Comparison of ENCODE assay signal across 14 cellular contexts in genomic region chr2:128644745-128645256, GRCh38.
DNase-seq lines count a peak whose midpoint lies in the region; ATAC-seq and TF ChIP-seq lines count a peak whose summit lies in the region.
"Had no signal": no experiment of that assay in that cellular context is flagged by ENCODE, and none has a peak within 500 bp of the region (broad histone marks: within the 10 kb centered on the region; RNA-seq: fewer than 3 reads in every experiment).

No MANE protein-coding gene starts in this region.

- TF ChIP-seq CTCF in AG04450 (IDR thresholded peaks at IDR 0.05; ENCODE audit: low read depth, low read length) (peak; percentile 17), HEK293 (tag by site-specific recombination; IDR thresholded peaks at IDR 0.05) (no peak), brain microvascular endothelial cell (IDR thresholded peaks at IDR 0.05; ENCODE audit: low read depth, low read length, missing control alignments) (peak; percentile 32), right lobe of liver (IDR thresholded peaks at IDR 0.05) (no peak), OCI-LY7 (conservative IDR thresholded peaks at IDR 0.05; ENCODE audit: low read length) (no peak)

- BruUV-seq in OCI-LY7 (replicated peaks; lab: Mats Ljungman, UMichigan) = no TSS peak

- in situ Hi-C loops in brain microvascular endothelial cell (cut with HindIII; ENCODE audit: low pct_ligation_motif_present, low sequenced_read_pairs) = no loop called here

- CTCF ChIA-PET in AG04450 (lab: Charles Lee) (interaction anchor here (0.5 to 1.3 kb wide), 2 partner anchors 13 to 462 kb away, joined by 4 read pairs; no protein-coding TSS in a partner anchor), HEK293 (lab: Yijun Ruan, JAX) (interaction anchor here (0.6 kb wide), 1 partner anchor 387 kb away, joined by 3 read pairs; no protein-coding TSS in a partner anchor), OCI-LY7 (lab: Charles Lee; ENCODE audit: unreplicated experiment) (no interaction called here)

- H3K27ac ChIP-seq in AG04450 (ENCODE audit: low read depth, low read length) (no peak overlapping the region), HEK293 (ENCODE audit: extremely low read depth, low read depth, low read length) (no peak overlapping the region), brain microvascular endothelial cell (no peak overlapping the region), right lobe of liver (no peak overlapping the region), OCI-LY7 (ENCODE audit: low read depth, low read length, poor library complexity, severe bottlenecking) (no peak overlapping the region)
- H3K27ac ChIP-seq: coronary artery, RWPE1 had no signal

- no peaks in the 10 kb centered on the region for H4K20me1 ChIP-seq in OCI-LY7 (ENCODE audit: insufficient read depth, low read length)

- no peak overlapping the region for H2AFZ ChIP-seq in OCI-LY7 (ENCODE audit: low read length)

- H3K79me2 ChIP-seq in OCI-LY7 (ENCODE audit: insufficient read depth, low read depth, low read length) = no peaks in the 10 kb centered on the region

- DNase-seq in AG04450 (ENCODE audit: low read depth, low spot score) (no peak), brain microvascular endothelial cell (no peak), right lobe of liver (peak in 2 of 3 donors; percentile 11 to 23), NCI-H146 treated with DMSO at 0.1 percent for 48 hours (lab: John Stamatoyannopoulos, UW; ENCODE audit: unreplicated experiment) (no peak), HT-29 (ENCODE audit: low spot score) (no peak), NCI-H345 treated with DMSO at 0.1 percent for 48 hours (lab: John Stamatoyannopoulos, UW; ENCODE audit: unreplicated experiment) (no peak), OCI-LY7 (ENCODE audit: low spot score) (no peak)
- DNase-seq: GOT3, NCI-H446 treated with DMSO at 0.1 percent for 48 hours, T-helper 2 cell had no signal

- 37% methylated on average over 2 of the region's 2 CpGs for WGBS in right lobe of liver (ENCODE audit: insufficient coverage, low coverage, low lambda C conversion rate, missing lambda C conversion rate)

- ATAC-seq in right lobe of liver = no peak
- ATAC-seq: activated naive CD4-positive, alpha-beta T cell treated with anti-CD3 and anti-CD28 coated beads, Interleukin-2, amount 50 U/mL, for 72 hours had no signal

- H3K4me3 ChIP-seq in AG04450 (ENCODE audit: low read depth, low read length) (no peak overlapping the region), HEK293 (ENCODE audit: low read depth, low read length) (no peak overlapping the region), brain microvascular endothelial cell (ENCODE audit: low read depth, low read length) (no peak overlapping the region), right lobe of liver (no peak overlapping the region), OCI-LY7 (ENCODE audit: low read depth, low read length, poor library complexity, severe bottlenecking) (no peak overlapping the region)
- H3K4me3 ChIP-seq: coronary artery had no signal

- H3K36me3 ChIP-seq in HEK293 (ENCODE audit: control insufficient read depth in 2 of 2, insufficient read depth in 1 of 2, low read length in 2 of 2) (no peaks in the 10 kb centered on the region), brain microvascular endothelial cell (replicated peaks) (no peaks in the 10 kb centered on the region), right lobe of liver (no peaks in the 10 kb centered on the region), OCI-LY7 (ENCODE audit: insufficient read depth, low read length) (no peaks in the 10 kb centered on the region)

- intact Hi-C loops in right lobe of liver (cut with DNase I) (no loop called here), OCI-LY7 (cut with micrococcal nuclease; ENCODE audit: unreplicated experiment) (no loop called here)

- POLR2A ChIA-PET in AG04450 (lab: Yijun Ruan, JAX) = no interaction called here
- POLR2A ChIA-PET in HEK293 (lab: Yijun Ruan, JAX) = no interaction called here
- POLR2A ChIA-PET in OCI-LY7 (lab: Charles Lee) = no interaction called here

- H3K27me3 ChIP-seq in AG04450 (ENCODE audit: control insufficient read depth, insufficient read depth, low read length) (peaks cover 16% of the 10 kb centered on the region), brain microvascular endothelial cell (replicated peaks) (no peaks in the 10 kb centered on the region), right lobe of liver (no peaks in the 10 kb centered on the region)

- H3K9me3 ChIP-seq in AG04450 (ENCODE audit: control insufficient read depth, insufficient read depth, low read length) (no peaks in the 10 kb centered on the region; the same call in 1 of the 2 replicates), HEK293 (ENCODE audit: control insufficient read depth, insufficient read depth, low read depth, low read length) (no peaks in the 10 kb centered on the region), right lobe of liver (no peaks in the 10 kb centered on the region), OCI-LY7 (ENCODE audit: low read length) (no peaks in the 10 kb centered on the region)

- no peak overlapping the region for H3K4me2 ChIP-seq in OCI-LY7 (ENCODE audit: low read length)

- H3K9me2 ChIP-seq in OCI-LY7 (ENCODE audit: insufficient read depth, low read length) = no peaks in the 10 kb centered on the region

- H3K4me1 ChIP-seq in HEK293 (ENCODE audit: control insufficient read depth, insufficient read depth, low read length) = no peaks in the 10 kb centered on the region
- no peaks in the 10 kb centered on the region for H3K4me1 ChIP-seq in right lobe of liver
- peaks cover 4% of the 10 kb centered on the region for H3K4me1 ChIP-seq in OCI-LY7 (ENCODE audit: insufficient read depth, low read length, poor library complexity, severe bottlenecking)

- TF ChIP-seq POLR2A in right lobe of liver (IDR thresholded peaks at IDR 0.05) = no peak

TF ChIP-seq in HEK293, 187 proteins besides CTCF, POLR2A, EP300 and RAD21:
- TF ChIP-seq KLF17 (tag by site-specific recombination; IDR thresholded peaks at IDR 0.05) (peak; percentile 47; the same call in 1 of the 2 replicates), ZNF366 (tag by site-specific recombination; conservative IDR thresholded peaks at IDR 0.05) (0 out of 2 replicates have a peak, but pooled peaks have one; percentile 20), ZIC2 (tag by site-specific recombination; IDR thresholded peaks at IDR 0.05) (peak; percentile 91)
- TF ChIP-seq, protein P1, sequence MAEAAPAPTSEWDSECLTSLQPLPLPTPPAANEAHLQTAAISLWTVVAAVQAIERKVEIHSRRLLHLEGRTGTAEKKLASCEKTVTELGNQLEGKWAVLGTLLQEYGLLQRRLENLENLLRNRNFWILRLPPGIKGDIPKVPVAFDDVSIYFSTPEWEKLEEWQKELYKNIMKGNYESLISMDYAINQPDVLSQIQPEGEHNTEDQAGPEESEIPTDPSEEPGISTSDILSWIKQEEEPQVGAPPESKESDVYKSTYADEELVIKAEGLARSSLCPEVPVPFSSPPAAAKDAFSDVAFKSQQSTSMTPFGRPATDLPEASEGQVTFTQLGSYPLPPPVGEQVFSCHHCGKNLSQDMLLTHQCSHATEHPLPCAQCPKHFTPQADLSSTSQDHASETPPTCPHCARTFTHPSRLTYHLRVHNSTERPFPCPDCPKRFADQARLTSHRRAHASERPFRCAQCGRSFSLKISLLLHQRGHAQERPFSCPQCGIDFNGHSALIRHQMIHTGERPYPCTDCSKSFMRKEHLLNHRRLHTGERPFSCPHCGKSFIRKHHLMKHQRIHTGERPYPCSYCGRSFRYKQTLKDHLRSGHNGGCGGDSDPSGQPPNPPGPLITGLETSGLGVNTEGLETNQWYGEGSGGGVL (tag by site-specific recombination; IDR thresholded peaks at IDR 0.05) = peak; percentile 43; the same call in 1 of the 2 replicates
- TF ChIP-seq, protein P2, sequence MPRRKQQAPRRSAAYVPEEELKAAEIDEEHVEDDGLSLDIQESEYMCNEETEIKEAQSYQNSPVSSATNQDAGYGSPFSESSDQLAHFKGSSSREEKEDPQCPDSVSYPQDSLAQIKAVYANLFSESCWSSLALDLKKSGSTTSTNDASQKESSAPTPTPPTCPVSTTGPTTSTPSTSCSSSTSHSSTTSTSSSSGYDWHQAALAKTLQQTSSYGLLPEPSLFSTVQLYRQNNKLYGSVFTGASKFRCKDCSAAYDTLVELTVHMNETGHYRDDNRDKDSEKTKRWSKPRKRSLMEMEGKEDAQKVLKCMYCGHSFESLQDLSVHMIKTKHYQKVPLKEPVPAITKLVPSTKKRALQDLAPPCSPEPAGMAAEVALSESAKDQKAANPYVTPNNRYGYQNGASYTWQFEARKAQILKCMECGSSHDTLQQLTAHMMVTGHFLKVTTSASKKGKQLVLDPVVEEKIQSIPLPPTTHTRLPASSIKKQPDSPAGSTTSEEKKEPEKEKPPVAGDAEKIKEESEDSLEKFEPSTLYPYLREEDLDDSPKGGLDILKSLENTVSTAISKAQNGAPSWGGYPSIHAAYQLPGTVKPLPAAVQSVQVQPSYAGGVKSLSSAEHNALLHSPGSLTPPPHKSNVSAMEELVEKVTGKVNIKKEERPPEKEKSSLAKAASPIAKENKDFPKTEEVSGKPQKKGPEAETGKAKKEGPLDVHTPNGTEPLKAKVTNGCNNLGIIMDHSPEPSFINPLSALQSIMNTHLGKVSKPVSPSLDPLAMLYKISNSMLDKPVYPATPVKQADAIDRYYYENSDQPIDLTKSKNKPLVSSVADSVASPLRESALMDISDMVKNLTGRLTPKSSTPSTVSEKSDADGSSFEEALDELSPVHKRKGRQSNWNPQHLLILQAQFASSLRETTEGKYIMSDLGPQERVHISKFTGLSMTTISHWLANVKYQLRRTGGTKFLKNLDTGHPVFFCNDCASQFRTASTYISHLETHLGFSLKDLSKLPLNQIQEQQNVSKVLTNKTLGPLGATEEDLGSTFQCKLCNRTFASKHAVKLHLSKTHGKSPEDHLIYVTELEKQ (tag by site-specific recombination; IDR thresholded peaks at IDR 0.05; ENCODE audit: borderline replicate concordance) = no peak

Comparison
In these comparisons a context has a peak if more than half of its experiments do, and no peak if none do; other contexts are left out.
1. DNase-seq: peak in right lobe of liver (2 of 3); none in AG04450 (single experiment), brain microvascular endothelial cell (single experiment), NCI-H146 treated with DMSO at 0.1 percent for 48 hours (single experiment), HT-29 (single experiment), NCI-H345 treated with DMSO at 0.1 percent for 48 hours (single experiment) and OCI-LY7 (single experiment).
2. CTCF ChIP-seq: peak in AG04450 (single experiment) and brain microvascular endothelial cell (single experiment); none in HEK293 (single experiment), right lobe of liver (0 of 4) and OCI-LY7 (single experiment).